10 cellular contexts compared by ENCODE assay signal in genomic region chr14:39372656-39373055, GRCh38.
"Had no signal": no experiment of that assay in that cellular context is flagged by ENCODE, and none has a peak within 500 bp of the region (broad histone marks: within the 10 kb centered on the region; RNA-seq: fewer than 3 reads in every experiment).

No MANE protein-coding gene starts in this region.

- H3K27ac ChIP-seq: epithelial cell of prostate, parathyroid adenoma, skin epidermis had no signal

- DNase-seq: activated CD4-positive, alpha-beta T cell treated with anti-CD3 and anti-CD28 coated beads for 48 hours; activated CD8-positive, alpha-beta T cell treated with anti-CD3 and anti-CD28 coated beads, Interleukin-2, amount 10 ng/mL, durations not matched to agents 7 days and 5 days; activated naive CD4-positive, alpha-beta T cell; central memory CD4-positive, alpha-beta T cell; effector memory CD8-positive, alpha-beta T cell; T1000 had no signal

- ATAC-seq: activated CD8-positive, alpha-beta T cell treated with anti-CD3 and anti-CD28 coated beads, Interleukin-2, amount 10 ng/mL, durations not matched to agents 7 days and 5 days; effector memory CD8-positive, alpha-beta T cell had no signal

- H3K9ac ChIP-seq: parathyroid adenoma had no signal

- H3K79me2 ChIP-seq: parathyroid adenoma had no signal

- H2AFZ ChIP-seq: parathyroid adenoma had no signal

- FAIRE-seq: frontal cortex had no signal

- H3K4me3 ChIP-seq: skin epidermis had no signal
